In the genomic region with DNA sequence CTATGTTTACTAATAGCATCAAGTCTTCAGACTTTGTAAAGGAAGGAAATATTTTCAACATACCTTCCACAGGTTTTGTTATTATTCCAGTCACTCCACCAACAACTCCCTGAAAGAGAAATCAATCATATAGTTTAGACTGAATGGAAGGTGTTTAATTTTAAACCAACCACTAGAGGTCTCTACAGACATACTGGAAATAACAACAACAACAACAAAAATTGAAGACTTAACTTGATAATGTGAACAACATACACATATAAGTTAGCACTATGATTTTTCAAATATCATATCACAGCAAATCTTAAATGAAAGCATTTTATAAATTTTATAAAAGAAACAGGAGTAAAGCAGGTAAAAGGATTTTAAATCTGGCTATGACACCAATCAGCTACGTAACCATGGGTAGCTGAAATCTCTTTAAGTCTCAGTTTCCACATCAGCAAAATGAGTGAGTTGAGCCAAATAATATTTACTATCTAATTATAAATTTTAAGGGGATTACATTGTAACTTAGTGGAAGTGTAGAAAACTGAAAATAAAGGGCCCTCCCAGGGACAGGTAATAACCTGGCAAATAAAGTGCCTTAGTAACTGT, we compare ENCODE assay signal across 9 cellular contexts.
DNase-seq lines count a peak whose midpoint lies in the region; ATAC-seq and TF ChIP-seq lines count a peak whose summit lies in the region.
"Had no signal": no experiment of that assay in that cellular context is flagged by ENCODE, and none has a peak within 500 bp of the region (broad histone marks: within the 10 kb centered on the region; RNA-seq: fewer than 3 reads in every experiment).

No MANE protein-coding gene starts in this region.

- TF ChIP-seq CTCF in DND-41 (IDR thresholded peaks at IDR 0.05; ENCODE audit: borderline replicate concordance, extremely low read depth, low read length, poor library complexity, severe bottlenecking) (peak; percentile 56), LNCAP (IDR thresholded peaks at IDR 0.05) (peak; percentile 69)

- no peaks in the 10 kb centered on the region for H3K27me3 ChIP-seq in DND-41 (ENCODE audit: insufficient read depth, low read length, poor library complexity)

- H3K9me3 ChIP-seq in DND-41 (ENCODE audit: insufficient read depth, low read length, severe bottlenecking): no peaks in the 10 kb centered on the region

- no peak overlapping the region for H3K4me3 ChIP-seq in DND-41 (ENCODE audit: low read depth in 1 of 2, low read length in 2 of 2)

- H3K27ac ChIP-seq in DND-41 (ENCODE audit: low read length): no peak overlapping the region

- DNase-seq in DND-41 (no peak), amniotic epithelial cell (ENCODE audit: low read depth) (peak; percentile 32), left lobe of liver (ENCODE audit: low spot score) (no peak), HK-2 (ENCODE audit: unreplicated experiment) (no peak), anterior cingulate cortex (lab: John Stamatoyannopoulos, UW) (no peak)
- DNase-seq: naive B cell had no signal

- H3K4me2 ChIP-seq in DND-41 (ENCODE audit: insufficient read depth, low read length): no peak overlapping the region

- H3K9ac ChIP-seq in DND-41 (ENCODE audit: low read depth, low read length): no peak overlapping the region

- H4K20me1 ChIP-seq in DND-41 (ENCODE audit: insufficient read depth, low read length): no peaks in the 10 kb centered on the region

- peaks cover 53% of the 10 kb centered on the region for H3K36me3 ChIP-seq in DND-41 (ENCODE audit: insufficient read depth, low read length)

- ATAC-seq in DND-41 (ENCODE audit: insufficient read depth, low read depth): no peak
- peak; percentile 74 for ATAC-seq in left lobe of liver
- no peak for ATAC-seq in GM21423 (IDR thresholded peaks at IDR 0.05; ENCODE audit: unreplicated experiment)
- ATAC-seq in GM18519 (IDR thresholded peaks at IDR 0.05; ENCODE audit: low FRiP score, unreplicated experiment): no peak

- no peaks in the 10 kb centered on the region for H3K79me2 ChIP-seq in DND-41 (ENCODE audit: insufficient read depth, low read length)

- no peaks in the 10 kb centered on the region for H3K4me1 ChIP-seq in DND-41 (ENCODE audit: insufficient read depth, low read length)

- H2AFZ ChIP-seq in DND-41 (ENCODE audit: low read depth, low read length): no peak overlapping the region
